In the genomic region with DNA sequence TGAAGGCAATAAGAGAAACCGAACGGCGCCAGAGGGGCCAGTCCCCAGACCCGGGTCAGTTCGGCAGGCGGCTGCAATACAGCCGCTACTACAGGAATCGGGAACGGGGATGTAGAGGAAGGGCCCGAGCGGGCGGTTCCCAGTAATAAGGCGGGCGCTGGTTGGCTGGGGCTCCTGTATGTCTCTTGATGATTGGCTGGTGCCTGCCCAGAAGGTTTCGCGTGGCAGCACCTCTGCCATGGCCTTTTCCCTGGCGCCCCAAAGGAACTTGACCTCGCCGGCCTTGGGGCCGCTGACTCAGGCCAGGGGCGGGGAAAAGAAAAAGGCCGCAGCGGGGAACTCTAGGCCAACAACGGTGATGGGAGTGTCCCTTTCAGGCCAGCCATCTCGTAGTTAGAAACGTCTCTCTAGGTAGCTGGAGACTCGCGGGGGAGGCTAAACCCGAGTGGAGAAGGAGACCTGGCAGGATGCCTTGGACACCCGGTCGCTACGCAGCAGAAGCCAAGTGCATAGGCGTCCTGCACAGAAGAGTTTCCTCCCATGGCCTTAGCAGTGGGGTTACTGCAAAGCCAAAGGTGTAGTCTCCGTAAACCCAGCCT, we compare ENCODE assay signal across 8 cellular contexts. TPM values are rescaled to one million over a fixed set of nuclear protein-coding genes. Genes with fewer than 3 reads are reported as not detected.
DNase-seq lines count a peak whose midpoint lies in the region; ATAC-seq and TF ChIP-seq lines count a peak whose summit lies in the region.

A gene with protein sequence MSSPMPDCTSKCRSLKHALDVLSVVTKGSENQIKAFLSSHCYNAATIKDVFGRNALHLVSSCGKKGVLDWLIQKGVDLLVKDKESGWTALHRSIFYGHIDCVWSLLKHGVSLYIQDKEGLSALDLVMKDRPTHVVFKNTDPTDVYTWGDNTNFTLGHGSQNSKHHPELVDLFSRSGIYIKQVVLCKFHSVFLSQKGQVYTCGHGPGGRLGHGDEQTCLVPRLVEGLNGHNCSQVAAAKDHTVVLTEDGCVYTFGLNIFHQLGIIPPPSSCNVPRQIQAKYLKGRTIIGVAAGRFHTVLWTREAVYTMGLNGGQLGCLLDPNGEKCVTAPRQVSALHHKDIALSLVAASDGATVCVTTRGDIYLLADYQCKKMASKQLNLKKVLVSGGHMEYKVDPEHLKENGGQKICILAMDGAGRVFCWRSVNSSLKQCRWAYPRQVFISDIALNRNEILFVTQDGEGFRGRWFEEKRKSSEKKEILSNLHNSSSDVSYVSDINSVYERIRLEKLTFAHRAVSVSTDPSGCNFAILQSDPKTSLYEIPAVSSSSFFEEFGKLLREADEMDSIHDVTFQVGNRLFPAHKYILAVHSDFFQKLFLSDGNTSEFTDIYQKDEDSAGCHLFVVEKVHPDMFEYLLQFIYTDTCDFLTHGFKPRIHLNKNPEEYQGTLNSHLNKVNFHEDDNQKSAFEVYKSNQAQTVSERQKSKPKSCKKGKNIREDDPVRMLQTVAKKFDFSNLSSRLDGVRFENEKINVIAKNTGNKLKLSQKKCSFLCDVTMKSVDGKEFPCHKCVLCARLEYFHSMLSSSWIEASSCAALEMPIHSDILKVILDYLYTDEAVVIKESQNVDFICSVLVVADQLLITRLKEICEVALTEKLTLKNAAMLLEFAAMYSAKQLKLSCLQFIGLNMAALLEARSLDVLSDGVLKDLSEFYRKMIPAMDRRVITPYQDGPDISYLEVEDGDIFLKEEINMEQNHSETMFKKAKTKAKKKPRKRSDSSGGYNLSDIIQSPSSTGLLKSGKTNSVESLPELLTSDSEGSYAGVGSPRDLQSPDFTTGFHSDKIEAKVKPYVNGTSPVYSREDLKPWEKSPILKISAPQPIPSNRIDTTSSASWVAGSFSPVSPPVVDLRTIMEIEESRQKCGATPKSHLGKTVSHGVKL (N-terminal part only) (minus strand): TSS at position 111 of the 599 bp plus-strand sequence. CDS start 7,258 bp downstream, outside the sequence.

- no peak; the same call in 1 of the 2 replicates for TF ChIP-seq EP300 in Ishikawa (IDR thresholded peaks at IDR 0.05; ENCODE audit: borderline replicate concordance)

- POLR2A ChIA-PET in PC-3 (lab: Charles Lee; ENCODE audit: unreplicated experiment): interaction anchor here (0.6 to 0.7 kb wide), 2 partner anchors 15 to 1735 kb away, joined by 4 to 10 read pairs; no protein-coding TSS in a partner anchor

- TF ChIP-seq CTCF in PC-3 (conservative IDR thresholded peaks at IDR 0.05; ENCODE audit: low read depth, low read length): no peak

- peak; percentile 89 for ATAC-seq in GM21576 (IDR thresholded peaks at IDR 0.05; ENCODE audit: unreplicated experiment)
- peak; percentile 70 for ATAC-seq in PC-3

- H3K27ac ChIP-seq in PC-3 (ENCODE audit: low read length): peak within 1 kb of the TSS; percentile 100

- BruUV-seq in PC-3 (replicated peaks; lab: Mats Ljungman, UMichigan): no TSS peak

- intact Hi-C loops in PC-3 (cut with micrococcal nuclease): loop anchor here (5.0 to 10.0 kb wide), 3 partner anchors 630 to 947 kb away; a partner anchor contains a TSS

- peaks cover 38% of the 10 kb centered on the region for H3K4me1 ChIP-seq in PC-3 (ENCODE audit: insufficient read depth, low read length)
- peaks cover 40% of the 10 kb centered on the region for H3K4me1 ChIP-seq in mucosa of stomach (ENCODE audit: control insufficient read depth, insufficient read depth, low read length)

- peak within 1 kb of the TSS; percentile 84 for H3K4me3 ChIP-seq in PC-3 (ENCODE audit: low read length)
- H3K4me3 ChIP-seq in mucosa of stomach (ENCODE audit: low read length): peak within 1 kb of the TSS; percentile 52

- H3K27me3 ChIP-seq in PC-3 (ENCODE audit: low read length): no peaks in the 10 kb centered on the region
- H3K27me3 ChIP-seq in mucosa of stomach (ENCODE audit: control insufficient read depth, insufficient read depth, low read length): no peaks in the 10 kb centered on the region

- CTCF ChIA-PET in PC-3 (lab: Charles Lee): interaction anchor here (0.6 to 1.8 kb wide), 2 partner anchors 116 to 818 kb away, joined by 3 to 6 read pairs; a partner anchor contains a TSS

- H3K9ac ChIP-seq in PC-3 (ENCODE audit: low read length): peak within 1 kb of the TSS; percentile 96
- H3K9ac ChIP-seq in mucosa of stomach (ENCODE audit: low read length): peak within 1 kb of the TSS; percentile 98

- TF ChIP-seq RAD21 in Ishikawa (IDR thresholded peaks at IDR 0.05; ENCODE audit: low read depth): no peak

- DNase-seq in DMS114 treated with DMSO at 0.1 percent for 48 hours (lab: John Stamatoyannopoulos, UW; ENCODE audit: unreplicated experiment) (peak; percentile 71), PC-3 (peak; percentile 88), activated T-cell treated with anti-CD3 and anti-CD28 coated beads for 48 hours (ENCODE audit: low read depth) (peak; percentile 84), erythroblast (lab: John Stamatoyannopoulos, UW) (peak; percentile 92 to 94)
- DNase-seq in stimulated activated CD8-positive, alpha-beta memory T cell treated with anti-CD3 and anti-CD28 coated beads, Interleukin-7, amount 100 ng/mL, for 24 hours (ENCODE audit: low read depth): peak; percentile 85

- no peaks in the 10 kb centered on the region for H3K9me2 ChIP-seq in PC-3 (replicated peaks; ENCODE audit: low read length)

- no peaks in the 10 kb centered on the region; the same call in none of the 2 replicates for H3K36me3 ChIP-seq in PC-3 (ENCODE audit: low read depth, low read length)
- H3K36me3 ChIP-seq in mucosa of stomach (ENCODE audit: control insufficient read depth, insufficient read depth, low read length): peaks cover 4% of the 10 kb centered on the region

- peak within 1 kb of the TSS; percentile 99 for H3K4me2 ChIP-seq in PC-3 (ENCODE audit: low read length)

- H4K20me1 ChIP-seq in PC-3 (ENCODE audit: low read length): peaks cover 19% of the 10 kb centered on the region; the same call in 1 of the 2 replicates

- peak; percentile 68 for TF ChIP-seq POLR2A in erythroblast (IDR thresholded peaks at IDR 0.05; ENCODE audit: low read length)

- H3F3A ChIP-seq in PC-3 (ENCODE audit: low read length, unreplicated experiment): peaks cover 3% of the 10 kb centered on the region

- H3K9me3 ChIP-seq in PC-3 (ENCODE audit: low read length): no peaks in the 10 kb centered on the region
- H3K9me3 ChIP-seq in mucosa of stomach (ENCODE audit: control insufficient read depth, low read length): no peaks in the 10 kb centered on the region

- peaks cover 51% of the 10 kb centered on the region for H3K79me2 ChIP-seq in PC-3 (ENCODE audit: low read length)

- H2AFZ ChIP-seq in PC-3 (ENCODE audit: low read length): peak within 1 kb of the TSS; percentile 86

TF ChIP-seq in Ishikawa, 13 proteins besides CTCF, POLR2A, EP300 and RAD21:
- TF ChIP-seq CREB1 (IDR thresholded peaks at IDR 0.05; ENCODE audit: low read depth) (0 out of 2 replicates have a peak, but pooled peaks have one; percentile 37), NFIC (IDR thresholded peaks at IDR 0.05) (no peak), EGR1 (IDR thresholded peaks at IDR 0.05) (no peak), ZBTB7A (IDR thresholded peaks at IDR 0.05; ENCODE audit: low read depth) (no peak), TCF12 (IDR thresholded peaks at IDR 0.05; ENCODE audit: low read depth) (no peak), FOXM1 (IDR thresholded peaks at IDR 0.05; ENCODE audit: borderline replicate concordance, low read depth) (no peak; the same call in 1 of the 2 replicates), TAF1 (IDR thresholded peaks at IDR 0.05; ENCODE audit: low read depth) (peak; percentile 78), YY1 (IDR thresholded peaks at IDR 0.05; ENCODE audit: low read depth) (peak; percentile 84), TEAD4 (IDR thresholded peaks at IDR 0.05) (no peak), CEBPB (IDR thresholded peaks at IDR 0.05) (no peak)
- TF ChIP-seq, protein P1, sequence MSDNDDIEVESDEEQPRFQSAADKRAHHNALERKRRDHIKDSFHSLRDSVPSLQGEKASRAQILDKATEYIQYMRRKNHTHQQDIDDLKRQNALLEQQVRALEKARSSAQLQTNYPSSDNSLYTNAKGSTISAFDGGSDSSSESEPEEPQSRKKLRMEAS (IDR thresholded peaks at IDR 0.05): peak; percentile 26
- TF ChIP-seq, protein P2, sequence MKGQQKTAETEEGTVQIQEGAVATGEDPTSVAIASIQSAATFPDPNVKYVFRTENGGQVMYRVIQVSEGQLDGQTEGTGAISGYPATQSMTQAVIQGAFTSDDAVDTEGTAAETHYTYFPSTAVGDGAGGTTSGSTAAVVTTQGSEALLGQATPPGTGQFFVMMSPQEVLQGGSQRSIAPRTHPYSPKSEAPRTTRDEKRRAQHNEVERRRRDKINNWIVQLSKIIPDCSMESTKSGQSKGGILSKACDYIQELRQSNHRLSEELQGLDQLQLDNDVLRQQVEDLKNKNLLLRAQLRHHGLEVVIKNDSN (IDR thresholded peaks at IDR 0.05): no peak

RNA-seq across cellular contexts. Expression of the gene that starts here (rescaled TPM):
- total RNA-seq in PC-3 (2014; rRNA removed): 17.2 and 20.0 TPM in 2 replicates

Comparison
In these comparisons a context has a peak if more than half of its experiments do, and no peak if none do; other contexts are left out.
1. Peak in every context shown above with its lines: DNase-seq, ATAC-seq, H3K4me3 ChIP-seq and H3K27ac ChIP-seq.